10 cellular contexts compared by ENCODE assay signal in the genomic region with DNA sequence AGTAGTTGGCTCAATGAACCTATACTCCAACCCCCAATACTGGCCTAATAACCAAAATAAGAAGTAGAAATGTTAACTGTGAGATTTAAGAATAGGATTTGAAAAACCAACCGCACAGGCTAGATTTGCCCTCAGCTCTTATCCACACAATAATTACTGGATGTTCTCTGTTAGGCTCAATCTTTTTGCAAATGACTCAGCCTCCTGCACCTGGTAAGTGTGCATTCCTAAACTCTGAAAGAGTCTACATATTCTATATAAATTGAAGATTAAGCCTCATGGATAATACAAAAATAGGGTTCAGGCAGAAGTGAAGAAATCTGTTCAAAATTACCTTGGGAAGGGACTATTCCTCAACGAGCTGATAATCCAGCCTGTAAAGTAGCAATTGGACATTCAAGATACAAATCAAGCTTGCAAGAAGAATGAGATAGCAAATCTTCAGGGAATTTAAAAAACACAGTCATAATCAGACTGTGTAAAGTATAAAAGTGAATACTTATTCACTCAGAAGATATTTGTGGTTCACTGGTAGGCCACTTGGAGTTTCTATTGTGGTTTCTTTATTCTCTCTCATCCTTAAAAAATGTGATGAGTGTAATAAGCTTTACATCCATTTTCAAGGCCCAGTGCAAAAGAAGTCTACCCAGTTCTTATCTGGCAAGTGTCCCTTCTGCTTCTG.
DNase-seq lines count a peak whose midpoint lies in the region; ATAC-seq lines count a peak whose summit lies in the region.
"Had no signal": no experiment of that assay in that cellular context is flagged by ENCODE, and none has a peak within 500 bp of the region (broad histone marks: within the 10 kb centered on the region; RNA-seq: fewer than 3 reads in every experiment).

No MANE protein-coding gene starts in this region.

- peak; percentile 51 for DNase-seq in AG08396 (ENCODE audit: low spot score)
- peak; percentile 84 for DNase-seq in HS-5 (ENCODE audit: low read depth)
- DNase-seq in amniotic epithelial cell (ENCODE audit: low read depth) = peak; percentile 97
- DNase-seq in iris pigment epithelial cell (ENCODE audit: low read depth) = peak; percentile 93
- DNase-seq in NCI-H446 (lab: John Stamatoyannopoulos, UW) = no peak
- DNase-seq in central memory CD4-positive, alpha-beta T cell = no peak
- DNase-seq: activated T-cell treated with anti-CD3 and anti-CD28 coated beads, Interleukin-2, amount 50 U/mL, for 48 hours; heart right ventricle had no signal

- no peak for ATAC-seq in GM18868 (IDR thresholded peaks at IDR 0.05; ENCODE audit: unreplicated experiment)
- no peak for ATAC-seq in HG03521 (IDR thresholded peaks at IDR 0.05; ENCODE audit: unreplicated experiment)
- ATAC-seq: heart right ventricle had no signal

Comparison
In these comparisons a context has a peak if more than half of its experiments do, and no peak if none do; other contexts are left out.
1. DNase-seq: peak in AG08396 (single experiment), HS-5 (single experiment), amniotic epithelial cell (single experiment) and iris pigment epithelial cell (single experiment); none in NCI-H446 (0 of 2) and central memory CD4-positive, alpha-beta T cell (single experiment).